18 cellular contexts compared by ENCODE assay signal in the genomic region with DNA sequence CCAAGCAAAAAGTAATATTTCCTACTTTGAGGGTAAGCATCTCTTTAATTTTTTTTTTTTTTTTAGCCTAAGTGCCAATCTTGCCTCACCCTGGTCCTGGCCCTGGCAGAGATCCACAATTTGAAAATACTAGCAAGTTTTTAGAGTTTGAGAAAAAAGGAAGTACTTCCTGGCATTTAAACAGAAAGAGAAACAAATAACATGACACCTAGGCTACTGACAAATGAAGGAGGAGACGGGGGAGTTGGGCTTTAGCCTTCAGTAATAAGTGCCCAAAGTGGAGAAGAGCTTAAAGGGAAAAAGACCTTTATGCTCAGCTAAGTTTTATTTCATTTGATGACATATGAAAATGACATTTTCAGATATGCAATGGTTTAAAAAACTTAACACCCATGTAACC.
DNase-seq lines count a peak whose midpoint lies in the region; ATAC-seq, FAIRE-seq and TF ChIP-seq lines count a peak whose summit lies in the region.
"Had no signal": no experiment of that assay in that cellular context is flagged by ENCODE, and none has a peak within 500 bp of the region (broad histone marks: within the 10 kb centered on the region; RNA-seq: fewer than 3 reads in every experiment).

No MANE protein-coding gene starts in this region.

- peaks cover 5 to 9% of the 10 kb centered on the region in 2 donors for H3K27me3 Mint-ChIP-seq in CD8-positive, alpha-beta memory T cell
- H3K27me3 Mint-ChIP-seq: stimulated activated memory B cell treated with anti-CD40 and anti-IgM and Interleukin-4, amounts not matched to agents 10 μg/mL and 1 μg/mL and 100 μg/mL, for 72 hours had no signal

- ATAC-seq in GM18868 (IDR thresholded peaks at IDR 0.05; ENCODE audit: unreplicated experiment) (peak; percentile 41), HG03045 (IDR thresholded peaks at IDR 0.05; ENCODE audit: unreplicated experiment) (no peak), GM21526 (IDR thresholded peaks at IDR 0.05; ENCODE audit: low FRiP score, unreplicated experiment) (no peak)
- ATAC-seq: activated T-helper 17 cell treated with anti-CD3 and anti-CD28 coated beads, Interleukin-2, amount 50 U/mL, for 72 hours; heart left ventricle; stimulated activated memory B cell treated with anti-CD40 and anti-IgM and Interleukin-4, amounts not matched to agents 10 μg/mL and 1 μg/mL and 100 μg/mL, for 72 hours; T-helper 17 cell had no signal

- no peaks in the 10 kb centered on the region for H3K27me3 ChIP-seq in CD8-positive, alpha-beta memory T cell (ENCODE audit: insufficient read depth, low read length, poor library complexity, severe bottlenecking)
- H3K27me3 ChIP-seq in osteoblast (ENCODE audit: insufficient read depth, low read length) = no peaks in the 10 kb centered on the region
- H3K27me3 ChIP-seq in esophagus muscularis mucosa = peaks cover 0 to 5% (median 1%) of the 10 kb centered on the region in 4 donors
- H3K27me3 ChIP-seq: spleen had no signal

- no peak overlapping the region for H2AFZ ChIP-seq in osteoblast (ENCODE audit: low read length)

- no peak overlapping the region for H3K4me2 ChIP-seq in osteoblast (ENCODE audit: insufficient read depth, low read length)

- peaks cover 0 to 16% (median 0%) of the 10 kb centered on the region in 3 donors for H3K4me1 Mint-ChIP-seq in CD8-positive, alpha-beta memory T cell
- H3K4me1 Mint-ChIP-seq: activated T-helper 17 cell treated with anti-CD3 and anti-CD28 coated beads, Interleukin-2, amount 50 U/mL, for 72 hours had no signal

- CTCF ChIA-PET in CD8-positive, alpha-beta memory T cell (lab: Charles Lee) = no interaction called here

- peaks cover 36% of the 10 kb centered on the region for H3K79me2 ChIP-seq in osteoblast (ENCODE audit: insufficient read depth, low read length)

- peak overlapping the region; percentile 62 for H3K27ac ChIP-seq in CD8-positive, alpha-beta memory T cell (ENCODE audit: low read depth, low read length)
- no peak overlapping the region for H3K27ac ChIP-seq in osteoblast (ENCODE audit: low read depth, low read length)
- peak overlapping the region in 1 of 4 donors; percentile 41 for H3K27ac ChIP-seq in esophagus muscularis mucosa (replicated peaks in 1 of 4)
- H3K27ac ChIP-seq: heart left ventricle had no signal

- WGBS in esophagus muscularis mucosa = 21% methylated on average over 1 of the region's 1 CpG

- no peaks in the 10 kb centered on the region for H4K20me1 ChIP-seq in osteoblast (ENCODE audit: insufficient read depth, low read length)

- no peak for FAIRE-seq in RCC 7860 (lab: Jason Lieb, UNC)
- FAIRE-seq: H1, keratinocyte had no signal

- H3K36me3 Mint-ChIP-seq in CD8-positive, alpha-beta memory T cell = no peaks in the 10 kb centered on the region
- H3K36me3 Mint-ChIP-seq: stimulated activated memory B cell treated with anti-CD40 and anti-IgM and Interleukin-4, amounts not matched to agents 10 μg/mL and 1 μg/mL and 100 μg/mL, for 72 hours had no signal

- no peak for TF ChIP-seq CTCF in fibroblast of villous mesenchyme (IDR thresholded peaks at IDR 0.05; ENCODE audit: insufficient read depth, low read depth, low read length)
- TF ChIP-seq CTCF in osteoblast (IDR thresholded peaks at IDR 0.05; ENCODE audit: extremely low read depth, low read depth, low read length) = no peak
- no peak for TF ChIP-seq CTCF in esophagus muscularis mucosa (IDR thresholded peaks at IDR 0.05)

- POLR2A ChIA-PET in CD8-positive, alpha-beta memory T cell (lab: Charles Lee) = no interaction called here

- no peak for TF ChIP-seq POLR2A in esophagus muscularis mucosa (IDR thresholded peaks at IDR 0.05; ENCODE audit: low read depth)

- no peak overlapping the region for H3K27ac Mint-ChIP-seq in CD8-positive, alpha-beta memory T cell
- H3K27ac Mint-ChIP-seq: activated T-helper 17 cell treated with anti-CD3 and anti-CD28 coated beads, Interleukin-2, amount 50 U/mL, for 72 hours; stimulated activated memory B cell treated with anti-CD40 and anti-IgM and Interleukin-4, amounts not matched to agents 10 μg/mL and 1 μg/mL and 100 μg/mL, for 72 hours; T-helper 17 cell had no signal

- no peaks in the 10 kb centered on the region for H3K9me3 ChIP-seq in CD8-positive, alpha-beta memory T cell (ENCODE audit: low read length)
- no peaks in the 10 kb centered on the region for H3K9me3 ChIP-seq in osteoblast (ENCODE audit: low read depth, low read length)
- H3K9me3 ChIP-seq in esophagus muscularis mucosa = no peaks in the 10 kb centered on the region
- H3K9me3 ChIP-seq: heart left ventricle, spleen had no signal

- no peak for TF ChIP-seq EP300 in esophagus muscularis mucosa (IDR thresholded peaks at IDR 0.05)

- intact Hi-C loops in esophagus muscularis mucosa (cut with DNase I) = no loop called here

- peak overlapping the region in 1 of 7 donors; percentile 40 for H3K4me3 Mint-ChIP-seq in CD8-positive, alpha-beta memory T cell
- H3K4me3 Mint-ChIP-seq: activated T-helper 17 cell treated with anti-CD3 and anti-CD28 coated beads, Interleukin-2, amount 50 U/mL, for 72 hours; stimulated activated memory B cell treated with anti-CD40 and anti-IgM and Interleukin-4, amounts not matched to agents 10 μg/mL and 1 μg/mL and 100 μg/mL, for 72 hours; T-helper 17 cell had no signal

- no peak overlapping the region for H3K4me3 ChIP-seq in CD8-positive, alpha-beta memory T cell (ENCODE audit: low read length)
- H3K4me3 ChIP-seq in fibroblast of villous mesenchyme (ENCODE audit: low read depth, low read length) (no peak overlapping the region), osteoblast (ENCODE audit: insufficient read depth, low read length) (no peak overlapping the region), esophagus muscularis mucosa (no peak overlapping the region)
- H3K4me3 ChIP-seq: heart left ventricle, spleen had no signal

- no peaks in the 10 kb centered on the region for H3K4me1 ChIP-seq in CD8-positive, alpha-beta memory T cell (ENCODE audit: insufficient read depth, low read length)
- H3K4me1 ChIP-seq in osteoblast (ENCODE audit: insufficient read depth, low read length) (no peaks in the 10 kb centered on the region), esophagus muscularis mucosa (peaks cover 0 to 9% (median 1%) of the 10 kb centered on the region in 4 donors)

- H3K9me3 Mint-ChIP-seq in CD8-positive, alpha-beta memory T cell = no peaks in the 10 kb centered on the region
- H3K9me3 Mint-ChIP-seq: activated T-helper 17 cell treated with anti-CD3 and anti-CD28 coated beads, Interleukin-2, amount 50 U/mL, for 72 hours; stimulated activated memory B cell treated with anti-CD40 and anti-IgM and Interleukin-4, amounts not matched to agents 10 μg/mL and 1 μg/mL and 100 μg/mL, for 72 hours had no signal

- no peaks in the 10 kb centered on the region for H3K36me3 ChIP-seq in CD8-positive, alpha-beta memory T cell (ENCODE audit: insufficient read depth, low read length)
- H3K36me3 ChIP-seq in osteoblast (ENCODE audit: insufficient read depth, low read length) (no peaks in the 10 kb centered on the region), esophagus muscularis mucosa (no peaks in the 10 kb centered on the region)
- H3K36me3 ChIP-seq: heart left ventricle, spleen had no signal

- no peak for DNase-seq in CD8-positive, alpha-beta memory T cell
- DNase-seq in RCC 7860 (ENCODE audit: low spot score) (peak; percentile 8), fibroblast of villous mesenchyme (ENCODE audit: low read depth) (peak; percentile 24), osteoblast (ENCODE audit: insufficient read length, low spot score, missing footprints) (no peak), esophagus muscularis mucosa (ENCODE audit: extremely low spot score) (no peak)
- DNase-seq: activated CD4-positive, alpha-beta T cell treated with anti-CD3 and anti-CD28 coated beads, Interleukin-2, amount 50 U/mL, for 1 hour; DMS79; heart left ventricle; spleen; T-helper 17 cell; trophoblast cell had no signal

Comparison
In these comparisons a context has a peak if more than half of its experiments do, and no peak if none do; other contexts are left out.
1. DNase-seq: peak in RCC 7860 (single experiment) and fibroblast of villous mesenchyme (single experiment); none in CD8-positive, alpha-beta memory T cell (0 of 5), osteoblast (single experiment) and esophagus muscularis mucosa (single experiment).